Comparison of ENCODE assay signal across 1 cellular context in genomic region chr3:9704343-9705322, GRCh38.
TF ChIP-seq lines count a peak whose summit lies in the region.

No MANE protein-coding gene starts in this region.

TF ChIP-seq in HepG2, 621 proteins besides CTCF, POLR2A, EP300 and RAD21 (continues in another document):
- TF ChIP-seq GABPA (IDR thresholded peaks at IDR 0.05; ENCODE audit: low read depth, low read length) (peak; percentile 39), GABPA (CRISPR knock-in tag; IDR thresholded peaks at IDR 0.05; ENCODE audit: low read depth) (peak; percentile 80), MTA1 (CRISPR knock-in tag; IDR thresholded peaks at IDR 0.05; ENCODE audit: borderline replicate concordance) (peak; percentile 33; the same call in 1 of the 2 replicates), YY1 (IDR thresholded peaks at IDR 0.05; ENCODE audit: insufficient read depth, insufficient replicate concordance, low read depth, low read length) (no peak), ZNF770 (CRISPR knock-in tag; IDR thresholded peaks at IDR 0.05) (no peak), IKZF5 (CRISPR knock-in tag; IDR thresholded peaks at IDR 0.05) (peak; percentile 34; the same call in 1 of the 2 replicates), GPN1 (CRISPR knock-in tag; IDR thresholded peaks at IDR 0.05; ENCODE audit: borderline replicate concordance) (peak; percentile 96; the same call in 1 of the 2 replicates), GATAD2A (CRISPR knock-in tag; IDR thresholded peaks at IDR 0.05) (peak; percentile 28; the same call in 1 of the 2 replicates), FOSL2 (CRISPR knock-in tag; IDR thresholded peaks at IDR 0.05) (0 out of 2 replicates have a peak, but pooled peaks have one; percentile 29), SP1 (IDR thresholded peaks at IDR 0.05) (no peak), SP1 (CRISPR knock-in tag; IDR thresholded peaks at IDR 0.05) (peak; percentile 53; the same call in 1 of the 2 replicates), XBP1 (CRISPR knock-in tag; IDR thresholded peaks at IDR 0.05) (0 out of 2 replicates have a peak, but pooled peaks have one; percentile 57), NFYB (CRISPR knock-in tag; IDR thresholded peaks at IDR 0.05) (peak; percentile 42), ZNF335 (CRISPR knock-in tag; IDR thresholded peaks at IDR 0.05) (0 out of 2 replicates have a peak, but pooled peaks have one; percentile 57), ZBTB20 (CRISPR knock-in tag; IDR thresholded peaks at IDR 0.05; ENCODE audit: borderline replicate concordance, low read depth) (peak; percentile 66; the same call in 1 of the 2 replicates), ZNF589 (CRISPR knock-in tag; conservative IDR thresholded peaks at IDR 0.05) (peak; percentile 93), ZNF446 (CRISPR knock-in tag; IDR thresholded peaks at IDR 0.05) (peak; percentile 69; the same call in 1 of the 2 replicates), IKZF4 (CRISPR knock-in tag; IDR thresholded peaks at IDR 0.05; ENCODE audit: borderline replicate concordance, low read depth, not compliant biosample characterization) (peak; percentile 85), ZBTB10 (CRISPR knock-in tag; IDR thresholded peaks at IDR 0.05; ENCODE audit: borderline replicate concordance) (0 out of 2 replicates have a peak, but pooled peaks have one; percentile 44), CEBPB (IDR thresholded peaks at IDR 0.05; ENCODE audit: borderline replicate concordance, low read depth, low read length) (no peak), MIER2 (CRISPR knock-in tag; IDR thresholded peaks at IDR 0.05) (peak; percentile 97), ZNF484 (CRISPR knock-in tag; IDR thresholded peaks at IDR 0.05; ENCODE audit: borderline replicate concordance, low read depth) (no peak), ZNF562 (CRISPR knock-in tag; IDR thresholded peaks at IDR 0.05; ENCODE audit: borderline replicate concordance) (no peak), ZBTB38 (CRISPR knock-in tag; IDR thresholded peaks at IDR 0.05) (peak; percentile 28; the same call in 1 of the 2 replicates), ZNF160 (CRISPR knock-in tag; IDR thresholded peaks at IDR 0.05) (peak; percentile 28; the same call in 1 of the 2 replicates), RXRB (CRISPR knock-in tag; IDR thresholded peaks at IDR 0.05; ENCODE audit: borderline replicate concordance) (peak; percentile 53; the same call in 1 of the 2 replicates), SP140L (CRISPR knock-in tag; IDR thresholded peaks at IDR 0.05; ENCODE audit: borderline replicate concordance) (peak; percentile 48; the same call in 1 of the 2 replicates), ZMYM2 (CRISPR knock-in tag; IDR thresholded peaks at IDR 0.05) (no peak), NRL (CRISPR knock-in tag; IDR thresholded peaks at IDR 0.05; ENCODE audit: borderline replicate concordance) (peak; percentile 87), ZNF256 (CRISPR knock-in tag; conservative IDR thresholded peaks at IDR 0.05) (0 out of 2 replicates have a peak, but pooled peaks have one; percentile 79), ELF3 (CRISPR knock-in tag; IDR thresholded peaks at IDR 0.05) (0 out of 2 replicates have a peak, but pooled peaks have one; percentile 34), KDM2A (CRISPR knock-in tag; IDR thresholded peaks at IDR 0.05; ENCODE audit: borderline replicate concordance, low read depth) (peak; percentile 73; the same call in 1 of the 2 replicates), AHR (CRISPR knock-in tag; IDR thresholded peaks at IDR 0.05) (peak; percentile 93; the same call in 1 of the 2 replicates), ZNF670 (CRISPR knock-in tag; IDR thresholded peaks at IDR 0.05; ENCODE audit: borderline replicate concordance) (0 out of 2 replicates have a peak, but pooled peaks have one; percentile 30), ERF (CRISPR knock-in tag; IDR thresholded peaks at IDR 0.05) (peak; percentile 70), ZNF83 (CRISPR knock-in tag; IDR thresholded peaks at IDR 0.05; ENCODE audit: borderline replicate concordance) (no peak), ZNF558 (CRISPR knock-in tag; IDR thresholded peaks at IDR 0.05; ENCODE audit: borderline replicate concordance) (peak; percentile 65; the same call in 1 of the 2 replicates)
- TF ChIP-seq, protein P1, sequence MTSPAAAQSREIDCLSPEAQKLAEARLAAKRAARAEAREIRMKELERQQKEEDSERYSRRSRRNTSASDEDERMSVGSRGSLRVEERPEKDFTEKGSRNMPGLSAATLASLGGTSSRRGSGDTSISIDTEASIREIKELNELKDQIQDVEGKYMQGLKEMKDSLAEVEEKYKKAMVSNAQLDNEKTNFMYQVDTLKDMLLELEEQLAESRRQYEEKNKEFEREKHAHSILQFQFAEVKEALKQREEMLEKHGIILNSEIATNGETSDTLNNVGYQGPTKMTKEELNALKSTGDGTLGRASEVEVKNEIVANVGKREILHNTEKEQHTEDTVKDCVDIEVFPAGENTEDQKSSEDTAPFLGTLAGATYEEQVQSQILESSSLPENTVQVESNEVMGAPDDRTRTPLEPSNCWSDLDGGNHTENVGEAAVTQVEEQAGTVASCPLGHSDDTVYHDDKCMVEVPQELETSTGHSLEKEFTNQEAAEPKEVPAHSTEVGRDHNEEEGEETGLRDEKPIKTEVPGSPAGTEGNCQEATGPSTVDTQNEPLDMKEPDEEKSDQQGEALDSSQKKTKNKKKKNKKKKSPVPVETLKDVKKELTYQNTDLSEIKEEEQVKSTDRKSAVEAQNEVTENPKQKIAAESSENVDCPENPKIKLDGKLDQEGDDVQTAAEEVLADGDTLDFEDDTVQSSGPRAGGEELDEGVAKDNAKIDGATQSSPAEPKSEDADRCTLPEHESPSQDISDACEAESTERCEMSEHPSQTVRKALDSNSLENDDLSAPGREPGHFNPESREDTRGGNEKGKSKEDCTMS (CRISPR knock-in tag; conservative IDR thresholded peaks at IDR 0.05), result 0 out of 2 replicates have a peak, but pooled peaks have one; percentile 61
- TF ChIP-seq, protein P2, sequence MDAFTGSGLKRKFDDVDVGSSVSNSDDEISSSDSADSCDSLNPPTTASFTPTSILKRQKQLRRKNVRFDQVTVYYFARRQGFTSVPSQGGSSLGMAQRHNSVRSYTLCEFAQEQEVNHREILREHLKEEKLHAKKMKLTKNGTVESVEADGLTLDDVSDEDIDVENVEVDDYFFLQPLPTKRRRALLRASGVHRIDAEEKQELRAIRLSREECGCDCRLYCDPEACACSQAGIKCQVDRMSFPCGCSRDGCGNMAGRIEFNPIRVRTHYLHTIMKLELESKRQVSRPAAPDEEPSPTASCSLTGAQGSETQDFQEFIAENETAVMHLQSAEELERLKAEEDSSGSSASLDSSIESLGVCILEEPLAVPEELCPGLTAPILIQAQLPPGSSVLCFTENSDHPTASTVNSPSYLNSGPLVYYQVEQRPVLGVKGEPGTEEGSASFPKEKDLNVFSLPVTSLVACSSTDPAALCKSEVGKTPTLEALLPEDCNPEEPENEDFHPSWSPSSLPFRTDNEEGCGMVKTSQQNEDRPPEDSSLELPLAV (CRISPR knock-in tag; conservative IDR thresholded peaks at IDR 0.05; ENCODE audit: low read depth), result no peak
- TF ChIP-seq, protein P3, sequence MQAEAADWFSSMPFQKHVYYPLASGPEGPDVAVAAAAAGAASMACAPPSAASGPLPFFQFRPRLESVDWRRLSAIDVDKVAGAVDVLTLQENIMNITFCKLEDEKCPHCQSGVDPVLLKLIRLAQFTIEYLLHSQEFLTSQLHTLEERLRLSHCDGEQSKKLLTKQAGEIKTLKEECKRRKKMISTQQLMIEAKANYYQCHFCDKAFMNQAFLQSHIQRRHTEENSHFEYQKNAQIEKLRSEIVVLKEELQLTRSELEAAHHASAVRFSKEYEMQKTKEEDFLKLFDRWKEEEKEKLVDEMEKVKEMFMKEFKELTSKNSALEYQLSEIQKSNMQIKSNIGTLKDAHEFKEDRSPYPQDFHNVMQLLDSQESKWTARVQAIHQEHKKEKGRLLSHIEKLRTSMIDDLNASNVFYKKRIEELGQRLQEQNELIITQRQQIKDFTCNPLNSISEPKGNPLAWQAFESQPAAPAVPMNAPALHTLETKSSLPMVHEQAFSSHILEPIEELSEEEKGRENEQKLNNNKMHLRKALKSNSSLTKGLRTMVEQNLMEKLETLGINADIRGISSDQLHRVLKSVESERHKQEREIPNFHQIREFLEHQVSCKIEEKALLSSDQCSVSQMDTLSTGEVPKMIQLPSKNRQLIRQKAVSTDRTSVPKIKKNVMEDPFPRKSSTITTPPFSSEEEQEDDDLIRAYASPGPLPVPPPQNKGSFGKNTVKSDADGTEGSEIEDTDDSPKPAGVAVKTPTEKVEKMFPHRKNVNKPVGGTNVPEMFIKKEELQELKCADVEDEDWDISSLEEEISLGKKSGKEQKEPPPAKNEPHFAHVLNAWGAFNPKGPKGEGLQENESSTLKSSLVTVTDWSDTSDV (CRISPR knock-in tag; IDR thresholded peaks at IDR 0.05), result peak; percentile 60; the same call in 1 of the 2 replicates
- TF ChIP-seq, protein P4, sequence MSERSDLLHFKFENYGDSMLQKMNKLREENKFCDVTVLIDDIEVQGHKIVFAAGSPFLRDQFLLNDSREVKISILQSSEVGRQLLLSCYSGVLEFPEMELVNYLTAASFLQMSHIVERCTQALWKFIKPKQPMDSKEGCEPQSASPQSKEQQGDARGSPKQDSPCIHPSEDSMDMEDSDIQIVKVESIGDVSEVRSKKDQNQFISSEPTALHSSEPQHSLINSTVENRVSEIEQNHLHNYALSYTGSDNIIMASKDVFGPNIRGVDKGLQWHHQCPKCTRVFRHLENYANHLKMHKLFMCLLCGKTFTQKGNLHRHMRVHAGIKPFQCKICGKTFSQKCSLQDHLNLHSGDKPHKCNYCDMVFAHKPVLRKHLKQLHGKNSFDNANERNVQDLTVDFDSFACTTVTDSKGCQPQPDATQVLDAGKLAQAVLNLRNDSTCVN (CRISPR knock-in tag; IDR thresholded peaks at IDR 0.05; ENCODE audit: borderline replicate concordance), result peak; percentile 66; the same call in 1 of the 2 replicates
- TF ChIP-seq, protein P5, sequence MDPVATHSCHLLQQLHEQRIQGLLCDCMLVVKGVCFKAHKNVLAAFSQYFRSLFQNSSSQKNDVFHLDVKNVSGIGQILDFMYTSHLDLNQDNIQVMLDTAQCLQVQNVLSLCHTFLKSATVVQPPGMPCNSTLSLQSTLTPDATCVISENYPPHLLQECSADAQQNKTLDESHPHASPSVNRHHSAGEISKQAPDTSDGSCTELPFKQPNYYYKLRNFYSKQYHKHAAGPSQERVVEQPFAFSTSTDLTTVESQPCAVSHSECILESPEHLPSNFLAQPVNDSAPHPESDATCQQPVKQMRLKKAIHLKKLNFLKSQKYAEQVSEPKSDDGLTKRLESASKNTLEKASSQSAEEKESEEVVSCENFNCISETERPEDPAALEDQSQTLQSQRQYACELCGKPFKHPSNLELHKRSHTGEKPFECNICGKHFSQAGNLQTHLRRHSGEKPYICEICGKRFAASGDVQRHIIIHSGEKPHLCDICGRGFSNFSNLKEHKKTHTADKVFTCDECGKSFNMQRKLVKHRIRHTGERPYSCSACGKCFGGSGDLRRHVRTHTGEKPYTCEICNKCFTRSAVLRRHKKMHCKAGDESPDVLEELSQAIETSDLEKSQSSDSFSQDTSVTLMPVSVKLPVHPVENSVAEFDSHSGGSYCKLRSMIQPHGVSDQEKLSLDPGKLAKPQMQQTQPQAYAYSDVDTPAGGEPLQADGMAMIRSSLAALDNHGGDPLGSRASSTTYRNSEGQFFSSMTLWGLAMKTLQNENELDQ (CRISPR knock-in tag; IDR thresholded peaks at IDR 0.05; ENCODE audit: borderline replicate concordance), result peak; percentile 96
- TF ChIP-seq, protein P6, sequence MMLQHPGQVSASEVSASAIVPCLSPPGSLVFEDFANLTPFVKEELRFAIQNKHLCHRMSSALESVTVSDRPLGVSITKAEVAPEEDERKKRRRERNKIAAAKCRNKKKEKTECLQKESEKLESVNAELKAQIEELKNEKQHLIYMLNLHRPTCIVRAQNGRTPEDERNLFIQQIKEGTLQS (CRISPR knock-in tag; IDR thresholded peaks at IDR 0.05), result peak; percentile 81; the same call in 1 of the 2 replicates
